12 cellular contexts compared by ENCODE assay signal in genomic region chr1:40699787-40700186, GRCh38. TPM values are rescaled to one million over a fixed set of nuclear protein-coding genes. Genes with fewer than 3 reads are reported as not detected.
DNase-seq lines count a peak whose midpoint lies in the region; ATAC-seq, FAIRE-seq and TF ChIP-seq lines count a peak whose summit lies in the region.
"Had no signal": no experiment of that assay in that cellular context is flagged by ENCODE, and none has a peak within 500 bp of the region (broad histone marks: within the 10 kb centered on the region; RNA-seq: fewer than 3 reads in every experiment).

No MANE protein-coding gene starts in this region.

- no peaks in the 10 kb centered on the region for H3K9me2 ChIP-seq in OCI-LY7 (ENCODE audit: insufficient read depth, low read length)

- TF ChIP-seq CTCF in OCI-LY7 (conservative IDR thresholded peaks at IDR 0.05; ENCODE audit: low read length) (no peak), glutamatergic neuron (IDR thresholded peaks at IDR 0.05; ENCODE audit: partially characterized antibody, unreplicated experiment) (no peak)

- H3K27me3 ChIP-seq in ACC112 (ENCODE audit: insufficient read depth, low read length), result no peaks in the 10 kb centered on the region
- H3K27me3 ChIP-seq: BLaER1 treated with 17β-estradiol and CSF1 and Interleukin-3, amounts not matched to agents 10 nM and 100 nM; tibial nerve had no signal

- POLR2A ChIA-PET in OCI-LY7 (lab: Charles Lee), result interaction anchor here (1.1 to 15.4 kb wide), 2 partner anchors 8 to 22 kb away, joined by 3 to 168 read pairs; partner anchors contain the start of gene NFYC

- no peaks in the 10 kb centered on the region for H3K36me3 ChIP-seq in ACC112 (ENCODE audit: insufficient read depth, low read length)
- H3K36me3 ChIP-seq in OCI-LY7 (ENCODE audit: insufficient read depth, low read length), result peaks cover 17% of the 10 kb centered on the region
- H3K36me3 ChIP-seq: left ventricle myocardium inferior had no signal

- no peak overlapping the region for H3K27ac Mint-ChIP-seq in glutamatergic neuron (ENCODE audit: unreplicated experiment)

- H3K4me3 ChIP-seq in ACC112 (ENCODE audit: low read depth, low read length) (no peak overlapping the region), OCI-LY7 (ENCODE audit: low read depth, low read length, poor library complexity, severe bottlenecking) (no peak overlapping the region)
- H3K4me3 ChIP-seq: BLaER1 treated with 17β-estradiol and CSF1 and Interleukin-3, amounts not matched to agents 10 nM and 100 nM; left ventricle myocardium inferior; tibial nerve had no signal

- CTCF ChIA-PET in OCI-LY7 (lab: Charles Lee; ENCODE audit: unreplicated experiment), result no interaction called here

- H4K20me1 ChIP-seq in OCI-LY7 (ENCODE audit: insufficient read depth, low read length), result peaks cover 8% of the 10 kb centered on the region; the same call in 1 of the 2 replicates

- intact Hi-C loops in OCI-LY7 (cut with micrococcal nuclease; ENCODE audit: unreplicated experiment), result loop anchor here (10.0 kb wide), 1 partner anchor 315 kb away; no protein-coding TSS in a partner anchor

- H2AFZ ChIP-seq in ACC112 (ENCODE audit: low read length, unreplicated experiment), result no peak overlapping the region
- H2AFZ ChIP-seq in OCI-LY7 (ENCODE audit: low read length), result no peak overlapping the region

- FAIRE-seq in HTR-8/SVneo (lab: Jason Lieb, UNC), result no peak

- peak overlapping the region; percentile 31; the same call in 1 of the 2 replicates for H3K4me2 ChIP-seq in OCI-LY7 (ENCODE audit: low read length)

- H3K9me3 Mint-ChIP-seq in glutamatergic neuron (ENCODE audit: unreplicated experiment), result peaks cover 2% of the 10 kb centered on the region

- H3K79me2 ChIP-seq in ACC112 (ENCODE audit: control insufficient read depth, insufficient read depth, low read length, unreplicated experiment), result peaks cover 74% of the 10 kb centered on the region
- peaks cover 100% of the 10 kb centered on the region for H3K79me2 ChIP-seq in OCI-LY7 (ENCODE audit: insufficient read depth, low read depth, low read length)

- no peaks in the 10 kb centered on the region for H3K4me1 Mint-ChIP-seq in glutamatergic neuron (ENCODE audit: low read depth, unreplicated experiment)

- no TSS peak for BruUV-seq in OCI-LY7 (replicated peaks; lab: Mats Ljungman, UMichigan)

- ATAC-seq in GM18861 (IDR thresholded peaks at IDR 0.05; ENCODE audit: unreplicated experiment) (peak; percentile 79), HG02763 (IDR thresholded peaks at IDR 0.05; ENCODE audit: unreplicated experiment) (peak; percentile 56)

- no peaks in the 10 kb centered on the region for H3K36me3 Mint-ChIP-seq in glutamatergic neuron (ENCODE audit: unreplicated experiment)

- H3K27ac ChIP-seq in ACC112 (ENCODE audit: low read depth, low read length), result peak overlapping the region; percentile 52; the same call in 1 of the 2 replicates
- H3K27ac ChIP-seq in OCI-LY7 (ENCODE audit: low read depth, low read length, poor library complexity, severe bottlenecking), result peak overlapping the region; percentile 19
- H3K27ac ChIP-seq: left ventricle myocardium inferior, tibial nerve had no signal

- no peaks in the 10 kb centered on the region for H3K27me3 Mint-ChIP-seq in glutamatergic neuron (ENCODE audit: unreplicated experiment)

- no peaks in the 10 kb centered on the region for H3K9me3 ChIP-seq in OCI-LY7 (ENCODE audit: low read length)
- H3K9me3 ChIP-seq: left ventricle myocardium inferior, tibial nerve had no signal

- DNase-seq in OCI-LY7 (ENCODE audit: low spot score) (no peak), glutamatergic neuron (no peak), NCI-H748 (lab: John Stamatoyannopoulos, UW; ENCODE audit: unreplicated experiment) (no peak), HTR-8/SVneo (ENCODE audit: insufficient read length, low spot score) (no peak), OCI-M1 (lab: John Stamatoyannopoulos, UW) (no peak)
- DNase-seq: activated naive CD4-positive, alpha-beta T cell treated with anti-CD3 and anti-CD28 coated beads, Interleukin-2, amount 50 U/mL, for 16 hours; left ventricle myocardium inferior had no signal

- no peak overlapping the region for H3K4me3 Mint-ChIP-seq in glutamatergic neuron (ENCODE audit: unreplicated experiment)

- peaks cover 11% of the 10 kb centered on the region for H3K4me1 ChIP-seq in ACC112 (ENCODE audit: control insufficient read depth, insufficient read depth, low read length, unreplicated experiment)
- peaks cover 83% of the 10 kb centered on the region for H3K4me1 ChIP-seq in OCI-LY7 (ENCODE audit: insufficient read depth, low read length, poor library complexity, severe bottlenecking)

RNA-seq across cellular contexts. Expression of gene NFYC, which starts 8.3 kb away (rescaled TPM):
- 29.3 and 39.1 TPM in 2 replicates for total RNA-seq in OCI-LY7 (2014; rRNA removed; shearing (Covaris generic))
- total RNA-seq in OCI-LY7 (2022), result 71.0 and 77.1 TPM in 2 replicates
- total RNA-seq in glutamatergic neuron (ENCODE audit: unreplicated experiment), result 44.2 TPM

RNA-seq across cellular contexts. Expression of gene RIMS3, which starts 34.3 kb away (rescaled TPM):
- total RNA-seq in OCI-LY7 (2014; rRNA removed; shearing (Covaris generic)), result 79.5 and 89.3 TPM in 2 replicates
- total RNA-seq in OCI-LY7 (2022) (80.3 and 106 TPM in 2 replicates), glutamatergic neuron (ENCODE audit: unreplicated experiment) (126 TPM)
